In genomic region chr6:147660334-147661311, GRCh38 we compare ENCODE assay signal across 1 cellular context.
TF ChIP-seq lines count a peak whose summit lies in the region.

No MANE protein-coding gene starts in this region.

TF ChIP-seq in WTC11, 78 proteins besides CTCF, POLR2A, EP300 and RAD21 (continued from another document):
- no peak for TF ChIP-seq RORB (CRISPR knock-in tag; IDR thresholded peaks at IDR 0.05)
- no peak for TF ChIP-seq PRRX2 (CRISPR knock-in tag; IDR thresholded peaks at IDR 0.05)
